Comparison of ENCODE assay signal across 7 cellular contexts in genomic region chr3:149247929-149248691, GRCh38. TPM values are rescaled to one million over a fixed set of nuclear protein-coding genes. Genes with fewer than 3 reads are reported as not detected.
A peak's percentile ranks its signal among the peaks of the same experiment; 100 is the strongest.
DNase-seq lines count a peak whose midpoint lies in the region; ATAC-seq and TF ChIP-seq lines count a peak whose summit lies in the region.

No MANE protein-coding gene starts in this region.

- WGBS in GM23248 (ENCODE audit: low coverage in 1 of 2, low lambda C conversion rate in 2 of 2, missing lambda C conversion rate in 2 of 2), 2 experiments: 88 to 92% methylated on average over 5 of the region's 5 CpGs
- 79% methylated on average over 5 of the region's 5 CpGs for WGBS in suprapubic skin

- TF ChIP-seq POLR2A in suprapubic skin (IDR thresholded peaks at IDR 0.05): no peak

- H3K27me3 ChIP-seq in GM23248 (replicated peaks; ENCODE audit: insufficient read depth): no peaks in the 10 kb centered on the region
- no peaks in the 10 kb centered on the region for H3K27me3 ChIP-seq in upper lobe of right lung
- H3K27me3 ChIP-seq in suprapubic skin: no peaks in the 10 kb centered on the region

- H3K4me3 ChIP-seq in GM23248 (no peak overlapping the region), upper lobe of right lung (no peak overlapping the region), suprapubic skin (no peak overlapping the region)

- H3K36me3 ChIP-seq in GM23248 (ENCODE audit: low read depth) (no peaks in the 10 kb centered on the region), upper lobe of right lung (no peaks in the 10 kb centered on the region), suprapubic skin (no peaks in the 10 kb centered on the region)

- no peaks in the 10 kb centered on the region for H3K79me2 ChIP-seq in GM23248 (ENCODE audit: insufficient read depth)

- TF ChIP-seq EP300 in suprapubic skin (IDR thresholded peaks at IDR 0.05): no peak

- ATAC-seq in GM18867 (IDR thresholded peaks at IDR 0.05; ENCODE audit: unreplicated experiment) (peak; percentile 60), upper lobe of right lung (no peak)

- intact Hi-C loops in upper lobe of right lung (cut with DNase I): no loop called here

- no peak overlapping the region; the same call in 1 of the 2 replicates for H3K9ac ChIP-seq in GM23248

- no peak overlapping the region for H3K27ac ChIP-seq in GM23248
- H3K27ac ChIP-seq in upper lobe of right lung: no peak overlapping the region
- no peak overlapping the region for H3K27ac ChIP-seq in suprapubic skin

- H3K4me1 ChIP-seq in GM23248 (ENCODE audit: insufficient read depth) (peaks cover 34% of the 10 kb centered on the region), upper lobe of right lung (peaks cover 33% of the 10 kb centered on the region), suprapubic skin (peaks cover 13% of the 10 kb centered on the region)

- TF ChIP-seq CTCF in upper lobe of right lung (IDR thresholded peaks at IDR 0.05): no peak
- TF ChIP-seq CTCF in suprapubic skin (IDR thresholded peaks at IDR 0.05): no peak

- H3K4me2 ChIP-seq in GM23248 (ENCODE audit: unreplicated experiment): peak overlapping the region; percentile 93

- peaks cover 33% of the 10 kb centered on the region for H3F3A ChIP-seq in GM23248 (ENCODE audit: insufficient read depth)

- DNase-seq in GM23248 (peak; percentile 11), NCI-H146 (lab: John Stamatoyannopoulos, UW) (peak; percentile 46), fibroblast of gingiva (ENCODE audit: low read depth) (peak; percentile 21), upper lobe of right lung (no peak), suprapubic skin (ENCODE audit: low spot score in 2 of 2) (no peak), GM19240 (ENCODE audit: insufficient read length, low spot score) (no peak)

- no peak overlapping the region for H2AFZ ChIP-seq in GM23248

- in situ Hi-C loops in GM23248 (cut with MboI): no loop called here

- H3K9me3 ChIP-seq in GM23248 (ENCODE audit: low read depth) (no peaks in the 10 kb centered on the region), upper lobe of right lung (no peaks in the 10 kb centered on the region), suprapubic skin (no peaks in the 10 kb centered on the region)

- H3K9me2 ChIP-seq in GM23248 (ENCODE audit: insufficient read depth): no peaks in the 10 kb centered on the region

- no peaks in the 10 kb centered on the region for H4K20me1 ChIP-seq in GM23248 (ENCODE audit: insufficient read depth)

RNA-seq across cellular contexts. Expression of gene CP, which starts 26.5 kb away (rescaled TPM):
- total RNA-seq in GM23248 (2014; rRNA removed; shearing (Covaris generic)): 0.51 TPM in 1 of 2 replicates, not detected in the other
- not detected in 2 replicates for polyA plus RNA-seq in GM23248 (2016; fragmentation: Nextera tagmentation; extraction: Ambion mirVana)
- 3.4 TPM for total RNA-seq in upper lobe of right lung
- total RNA-seq in suprapubic skin: 10 to 100 TPM in 1 of 4 donors, 1 to 10 TPM in 3; 1.7 to 10.2 (median 4.0) TPM

Comparison
In these comparisons a context has a peak if more than half of its experiments do, and no peak if none do; other contexts are left out.
1. DNase-seq: peak in GM23248 (single experiment), NCI-H146 (single experiment) and fibroblast of gingiva (single experiment); none in upper lobe of right lung (single experiment), suprapubic skin (0 of 2) and GM19240 (single experiment).